In the genomic region with DNA sequence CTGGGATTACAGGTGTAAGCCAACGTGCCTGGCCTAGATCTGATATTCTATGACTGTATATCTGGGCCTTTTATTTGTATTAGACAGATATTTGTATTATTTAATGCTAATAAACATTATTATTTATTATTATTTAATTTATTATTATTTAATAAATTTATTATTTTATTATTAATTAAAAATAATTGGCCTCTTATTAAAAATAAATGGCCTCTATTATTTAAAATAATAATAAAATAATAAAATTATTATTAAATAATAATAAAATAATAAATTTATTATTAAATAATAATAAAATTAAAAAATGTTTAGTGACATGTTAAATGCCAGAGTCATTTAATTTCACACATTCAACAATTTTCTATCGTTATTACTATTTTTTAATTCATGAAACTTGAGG, we compare ENCODE assay signal across 25 cellular contexts. TPM values are rescaled to one million over a fixed set of nuclear protein-coding genes. Genes with fewer than 3 reads are reported as not detected.
DNase-seq lines count a peak whose midpoint lies in the region; ATAC-seq, FAIRE-seq and TF ChIP-seq lines count a peak whose summit lies in the region.
"Had no signal": no experiment of that assay in that cellular context is flagged by ENCODE, and none has a peak within 500 bp of the region (broad histone marks: within the 10 kb centered on the region; RNA-seq: fewer than 3 reads in every experiment).

No MANE protein-coding gene starts in this region.

- TF ChIP-seq CTCF in kidney (IDR thresholded peaks at IDR 0.05; ENCODE audit: borderline replicate concordance, extremely low read depth, insufficient read depth): no peak
- no peak for TF ChIP-seq CTCF in vagina (IDR thresholded peaks at IDR 0.05)

- H3K4me1 ChIP-seq in kidney (ENCODE audit: control insufficient read depth in 1 of 2, insufficient read depth in 1 of 2, low read depth in 1 of 2, low read length in 2 of 2): no peaks in the 10 kb centered on the region
- no peaks in the 10 kb centered on the region for H3K4me1 ChIP-seq in vagina
- H3K4me1 ChIP-seq: A549, BE2C had no signal

- peak; percentile 98 for FAIRE-seq in A204.1 (lab: Jason Lieb, UNC)
- peak; percentile 95 for FAIRE-seq in TTC549 (lab: Jason Lieb, UNC)
- peak; percentile 93 for FAIRE-seq in colon (lab: Jason Lieb, UNC)
- FAIRE-seq in kidney (lab: Jason Lieb, UNC): peak; percentile 89
- FAIRE-seq: A549, D721Med, GM12891, H54 had no signal

- no peak for ATAC-seq in HG02678 (IDR thresholded peaks at IDR 0.05; ENCODE audit: unreplicated experiment)
- ATAC-seq: A549 had no signal

- H3K9me3 ChIP-seq in kidney (ENCODE audit: control insufficient read depth in 1 of 2, low read length in 2 of 2): no peaks in the 10 kb centered on the region
- no peaks in the 10 kb centered on the region for H3K9me3 ChIP-seq in vagina
- H3K9me3 ChIP-seq: A549; BE2C; BLaER1 treated with 17β-estradiol and CSF1 and Interleukin-3, amounts not matched to agents 10 nM and 100 nM had no signal

- intact Hi-C loops in kidney (cut with DNase I): no loop called here
- intact Hi-C loops in vagina (cut with DNase I): no loop called here

- no peak for TF ChIP-seq POLR2A in vagina (IDR thresholded peaks at IDR 0.05)

- H3K36me3 ChIP-seq in kidney (ENCODE audit: control insufficient read depth in 1 of 2, insufficient read depth in 2 of 2, low read length in 2 of 2): no peaks in the 10 kb centered on the region
- no peaks in the 10 kb centered on the region for H3K36me3 ChIP-seq in vagina
- H3K36me3 ChIP-seq: BE2C; BLaER1 treated with 17β-estradiol and CSF1 and Interleukin-3, amounts not matched to agents 10 nM and 100 nM had no signal

- H3K27me3 ChIP-seq in vagina: no peaks in the 10 kb centered on the region
- H3K27me3 ChIP-seq: BLaER1 treated with 17β-estradiol and CSF1 and Interleukin-3, amounts not matched to agents 10 nM and 100 nM had no signal

- H3K4me3 ChIP-seq in kidney (ENCODE audit: low read length in 2 of 2): no peak overlapping the region
- H3K4me3 ChIP-seq in vagina: no peak overlapping the region
- H3K4me3 ChIP-seq: A549; BLaER1 treated with 17β-estradiol and CSF1 and Interleukin-3, amounts not matched to agents 10 nM and 100 nM had no signal

- H3K9ac ChIP-seq in kidney (ENCODE audit: low read length in 2 of 2): no peak overlapping the region
- H3K9ac ChIP-seq: BLaER1 treated with 17β-estradiol and CSF1 and Interleukin-3, amounts not matched to agents 10 nM and 100 nM had no signal

- no peak for DNase-seq in kidney
- DNase-seq in vagina (ENCODE audit: extremely low spot score in 2 of 2): no peak
- no peak for DNase-seq in activated gamma-delta T cell (lab: John Stamatoyannopoulos, UW)
- DNase-seq in NCI-H524 treated with DMSO at 0.1 percent for 48 hours (lab: John Stamatoyannopoulos, UW): no peak
- DNase-seq: ACHN; AML-193; BE2C; CD4-positive, alpha-beta T cell; CD8-positive, alpha-beta memory T cell; DMS 273 treated with DMSO at 0.1 percent for 48 hours; DMS79; EL; GF-D8; GOT3; HCEC 1CT had no signal

- H3K27ac ChIP-seq in kidney (ENCODE audit: low read depth in 2 of 2, low read length in 2 of 2) (no peak overlapping the region), vagina (no peak overlapping the region)
- H3K27ac ChIP-seq: 22Rv1; A549; BLaER1 treated with 17β-estradiol and CSF1 and Interleukin-3, amounts not matched to agents 10 nM and 100 nM had no signal

RNA-seq across cellular contexts. Expression of a gene that starts 9.8 kb away (rescaled TPM):
- 42.0 TPM for total RNA-seq in kidney
- polyA plus RNA-seq in kidney (ENCODE audit: insufficient read depth, low read depth, low replicate concordance): 4.7 TPM
- 15.0 TPM for total RNA-seq in vagina
- total RNA-seq: CD4-positive, alpha-beta T cell; CD8-positive, alpha-beta memory T cell had no signal
